9 cellular contexts compared by ENCODE assay signal in the genomic region with DNA sequence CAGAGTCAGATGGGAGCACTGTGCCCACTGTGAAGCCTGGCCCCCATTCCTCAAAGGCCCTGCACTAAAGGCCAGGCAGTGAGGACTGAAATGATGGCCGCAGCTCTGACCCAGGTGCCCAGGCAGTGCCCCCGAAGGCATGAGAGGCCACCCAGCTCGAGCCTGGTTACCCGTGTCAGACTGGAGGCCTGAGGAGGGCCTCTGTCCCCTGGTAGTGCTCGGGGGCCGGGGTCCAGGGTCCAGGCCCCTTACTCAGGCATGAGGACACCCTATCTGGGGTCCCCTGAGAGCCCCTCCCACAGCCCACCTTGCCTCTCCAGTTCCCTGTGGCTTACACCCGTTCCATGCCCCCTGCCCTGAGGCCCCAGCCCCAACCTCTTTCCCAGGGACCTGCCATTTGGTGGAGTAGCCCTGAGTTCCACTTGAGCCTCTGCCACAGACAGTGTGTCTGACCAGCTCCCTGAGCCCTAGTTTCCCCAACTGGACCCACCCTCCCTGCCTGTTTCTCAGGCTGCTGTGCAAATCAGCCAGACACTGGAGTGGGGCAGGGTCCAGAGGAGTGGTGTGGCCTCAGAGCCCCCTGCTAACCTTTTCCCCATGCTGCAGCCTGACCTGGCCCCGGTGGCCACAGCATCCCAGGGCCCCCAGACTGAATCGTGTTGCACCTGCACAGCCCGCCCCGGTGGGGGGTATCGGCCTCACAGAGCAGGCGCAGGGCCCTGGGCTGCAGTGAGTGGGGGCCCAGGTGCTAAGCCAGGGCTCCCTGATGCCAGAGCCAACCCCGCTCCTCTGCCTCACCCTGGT. TPM values are rescaled to one million over a fixed set of nuclear protein-coding genes. Genes with fewer than 3 reads are reported as not detected.
DNase-seq lines count a peak whose midpoint lies in the region; ATAC-seq and TF ChIP-seq lines count a peak whose summit lies in the region.
"Had no signal": no experiment of that assay in that cellular context is flagged by ENCODE, and none has a peak within 500 bp of the region (broad histone marks: within the 10 kb centered on the region; RNA-seq: fewer than 3 reads in every experiment).

No MANE protein-coding gene starts in this region.

- H2BK12ac ChIP-seq in H9 (ENCODE audit: insufficient read length, low read depth, low read length) = no peak overlapping the region

- no peak for DNase-seq in stimulated activated naive CD8-positive, alpha-beta T cell treated with anti-CD3 and anti-CD28 coated beads, Interleukin-15, Interleukin-2, amounts not matched to agents 100 U/mL and 50 U/mL, for 24 hours
- DNase-seq in colonic mucosa = no peak
- DNase-seq in naive thymus-derived CD4-positive, alpha-beta T cell = no peak
- no peak for DNase-seq in cerebellar cortex (ENCODE audit: low spot score)
- no peak for DNase-seq in H9

- no peaks in the 10 kb centered on the region for H3K79me1 ChIP-seq in H9 (ENCODE audit: insufficient read depth, low read depth, low read length, poor library complexity, severe bottlenecking)

- no peak for ATAC-seq in stimulated activated naive CD8-positive, alpha-beta T cell treated with anti-CD3 and anti-CD28 coated beads, Interleukin-15, Interleukin-2, amounts not matched to agents 100 U/mL and 50 U/mL, for 24 hours
- no peak for ATAC-seq in naive thymus-derived CD4-positive, alpha-beta T cell
- no peak for ATAC-seq in GM18502 (IDR thresholded peaks at IDR 0.05; ENCODE audit: poor library complexity, unreplicated experiment)
- ATAC-seq in HG02610 (IDR thresholded peaks at IDR 0.05; ENCODE audit: unreplicated experiment) = no peak

- peak overlapping the region; percentile 100 for H3K27ac Mint-ChIP-seq in stimulated activated naive CD8-positive, alpha-beta T cell treated with anti-CD3 and anti-CD28 coated beads, Interleukin-15, Interleukin-2, amounts not matched to agents 100 ng/mL and 50 ng/mL, for 24 hours
- peak overlapping the region; percentile 87 to 100 (median 97) for H3K27ac Mint-ChIP-seq in naive thymus-derived CD4-positive, alpha-beta T cell
- H3K27ac Mint-ChIP-seq in H9 = peak overlapping the region in 1 of 3 experiments; percentile 64; a peak in 2 of 7 replicates

- no peaks in the 10 kb centered on the region for H3K23me2 ChIP-seq in H9 (ENCODE audit: insufficient read length, low read depth, low read length, poor library complexity, severe bottlenecking)

- WGBS in H9 (ENCODE audit: extremely low coverage, insufficient read length, low lambda C conversion rate) = no CpG with 5 or more reads among the region's 14 CpGs

- no peak overlapping the region for H4K91ac ChIP-seq in H9 (ENCODE audit: insufficient read length, low read depth, low read length)

- CTCF ChIA-PET in naive thymus-derived CD4-positive, alpha-beta T cell (lab: Charles Lee) = interaction anchor here (1.0 to 3.6 kb wide), 7 partner anchors 9 to 39 kb away, joined by 3 to 19 read pairs (median 7); partner anchors contain the start of gene GRK2

- no peak overlapping the region for H2BK15ac ChIP-seq in H9 (ENCODE audit: low read depth, low read length)

- no peak overlapping the region for H2BK20ac ChIP-seq in H9 (ENCODE audit: low read depth, low read length, poor library complexity, severe bottlenecking)

- H3K9me3 Mint-ChIP-seq in stimulated activated naive CD8-positive, alpha-beta T cell treated with anti-CD3 and anti-CD28 coated beads, Interleukin-15, Interleukin-2, amounts not matched to agents 100 ng/mL and 50 ng/mL, for 24 hours = no peaks in the 10 kb centered on the region
- H3K9me3 Mint-ChIP-seq in naive thymus-derived CD4-positive, alpha-beta T cell = no peaks in the 10 kb centered on the region
- H3K9me3 Mint-ChIP-seq in H9 = no peaks in the 10 kb centered on the region

- H3K4me3 Mint-ChIP-seq in stimulated activated naive CD8-positive, alpha-beta T cell treated with anti-CD3 and anti-CD28 coated beads, Interleukin-15, Interleukin-2, amounts not matched to agents 100 ng/mL and 50 ng/mL, for 24 hours = peak overlapping the region; percentile 84
- H3K4me3 Mint-ChIP-seq in naive thymus-derived CD4-positive, alpha-beta T cell = peak overlapping the region; percentile 62 to 99 (median 88)
- H3K4me3 Mint-ChIP-seq in H9 = no peak overlapping the region

- TF ChIP-seq CTCF in colonic mucosa (IDR thresholded peaks at IDR 0.05) = no peak
- TF ChIP-seq CTCF in H9 (conservative IDR thresholded peaks at IDR 0.05) = no peak

- H3K4ac ChIP-seq in H9 (ENCODE audit: low read depth, low read length) = no peak overlapping the region

- H3K9me3 ChIP-seq in colonic mucosa (no peaks in the 10 kb centered on the region), H9 (ENCODE audit: control insufficient read depth, low read depth, low read length) (no peaks in the 10 kb centered on the region)
- H3K9me3 ChIP-seq in naive thymus-derived CD4-positive, alpha-beta T cell (ENCODE audit: control insufficient read depth in 2 of 3, low read length in 3 of 3) = no peaks in the 10 kb centered on the region
- H3K9me3 ChIP-seq: pancreas had no signal

- POLR2A ChIA-PET in naive thymus-derived CD4-positive, alpha-beta T cell (lab: Charles Lee) = interaction anchor here (0.5 to 21.3 kb wide), 18 partner anchors 5 to 1638 kb away, joined by 3 to 729 read pairs (median 5); partner anchors contain the start of genes ANKRD13D, GRK2, PPP1CA and SSH3

- no peak overlapping the region for H3T11ph ChIP-seq in H9 (ENCODE audit: low read length)

- no peaks in the 10 kb centered on the region for H3K27me3 ChIP-seq in colonic mucosa
- H3K27me3 ChIP-seq in naive thymus-derived CD4-positive, alpha-beta T cell (ENCODE audit: control insufficient read depth in 2 of 2, insufficient read depth in 2 of 2, low read length in 2 of 2) = no peaks in the 10 kb centered on the region
- H3K27me3 ChIP-seq in H9 (ENCODE audit: insufficient read depth, low read length) = no peaks in the 10 kb centered on the region
- H3K27me3 ChIP-seq: pancreas had no signal

- H3K4me1 ChIP-seq in colonic mucosa (peaks cover 39% of the 10 kb centered on the region), H9 (ENCODE audit: insufficient read depth, low read length) (peaks cover 2% of the 10 kb centered on the region; the same call in 1 of the 2 replicates)
- H3K4me1 ChIP-seq in naive thymus-derived CD4-positive, alpha-beta T cell (ENCODE audit: control insufficient read depth in 2 of 2, insufficient read depth in 2 of 2, low read length in 2 of 2) = peaks cover 70 to 77% of the 10 kb centered on the region in 2 donors

- peaks cover 37% of the 10 kb centered on the region for H3K36me3 Mint-ChIP-seq in stimulated activated naive CD8-positive, alpha-beta T cell treated with anti-CD3 and anti-CD28 coated beads, Interleukin-15, Interleukin-2, amounts not matched to agents 100 ng/mL and 50 ng/mL, for 24 hours (ENCODE audit: low read depth)
- peaks cover 3 to 34% (median 8%) of the 10 kb centered on the region in 5 donors for H3K36me3 Mint-ChIP-seq in naive thymus-derived CD4-positive, alpha-beta T cell
- peaks cover 14 to 43% (median 40%) of the 10 kb centered on the region in 3 experiments; a peak in 6 of 7 replicates for H3K36me3 Mint-ChIP-seq in H9 (ENCODE audit: insufficient read depth in 1 of 3, low read depth in 3 of 3)

- no peak overlapping the region for H2AFZ ChIP-seq in H9 (ENCODE audit: low read length)

- no peaks in the 10 kb centered on the region for H4K20me1 ChIP-seq in H9 (ENCODE audit: control insufficient read depth, insufficient read depth, insufficient read length)

- H2BK120ac ChIP-seq in H9 (ENCODE audit: low read depth, low read length, poor library complexity, severe bottlenecking) = no peak overlapping the region

- peaks cover 73% of the 10 kb centered on the region for H3K4me1 Mint-ChIP-seq in stimulated activated naive CD8-positive, alpha-beta T cell treated with anti-CD3 and anti-CD28 coated beads, Interleukin-15, Interleukin-2, amounts not matched to agents 100 ng/mL and 50 ng/mL, for 24 hours (ENCODE audit: low read depth)
- peaks cover 41 to 83% (median 59%) of the 10 kb centered on the region in 7 donors for H3K4me1 Mint-ChIP-seq in naive thymus-derived CD4-positive, alpha-beta T cell
- peaks cover 14 to 23% of the 10 kb centered on the region in 2 experiments for H3K4me1 Mint-ChIP-seq in H9

- no peak overlapping the region for H4K5ac ChIP-seq in H9 (ENCODE audit: insufficient read length, low read depth, low read length)

- H3K79me2 ChIP-seq in H9 (ENCODE audit: insufficient read depth, low read length) = no peaks in the 10 kb centered on the region; the same call in 1 of the 2 replicates

- no peak overlapping the region for H2BK5ac ChIP-seq in H9 (ENCODE audit: insufficient read length, low read length)

- peaks cover 41% of the 10 kb centered on the region for H3K36me3 ChIP-seq in colonic mucosa
- H3K36me3 ChIP-seq in naive thymus-derived CD4-positive, alpha-beta T cell (ENCODE audit: control insufficient read depth in 2 of 3, insufficient read depth in 3 of 3, low read length in 3 of 3) = peaks cover 36 to 54% (median 46%) of the 10 kb centered on the region in 3 experiments

- peak overlapping the region; percentile 86 for H3K27ac ChIP-seq in colonic mucosa
- peak overlapping the region; percentile 93 for H3K27ac ChIP-seq in naive thymus-derived CD4-positive, alpha-beta T cell (ENCODE audit: low read depth, low read length)
- H3K27ac ChIP-seq in H9 (ENCODE audit: insufficient read length, low read depth, low read length) = no peak overlapping the region

- H2AK5ac ChIP-seq in H9 (ENCODE audit: insufficient read length, low read length) = no peak overlapping the region

- H3K9ac ChIP-seq in colonic mucosa (ENCODE audit: low read depth in 2 of 2, low read length in 2 of 2) (peak overlapping the region; percentile 70 to 94), H9 (ENCODE audit: extremely low read depth, insufficient read length, low read length) (no peak overlapping the region)

- H3K27me3 Mint-ChIP-seq in stimulated activated naive CD8-positive, alpha-beta T cell treated with anti-CD3 and anti-CD28 coated beads, Interleukin-15, Interleukin-2, amounts not matched to agents 100 ng/mL and 50 ng/mL, for 24 hours = no peaks in the 10 kb centered on the region
- H3K27me3 Mint-ChIP-seq in naive thymus-derived CD4-positive, alpha-beta T cell = no peaks in the 10 kb centered on the region
- no peaks in the 10 kb centered on the region for H3K27me3 Mint-ChIP-seq in H9 (ENCODE audit: low read depth)

- no peak overlapping the region for H3K4me2 ChIP-seq in H9 (ENCODE audit: insufficient read depth, insufficient read length, low read length)

- intact Hi-C loops in colonic mucosa (cut with DNase I) = no loop called here
- intact Hi-C loops in naive thymus-derived CD4-positive, alpha-beta T cell (cut with micrococcal nuclease) = no loop called here

- no peak overlapping the region for H3K18ac ChIP-seq in H9 (ENCODE audit: insufficient read length, low read depth, low read length)

- no peak overlapping the region for H3K14ac ChIP-seq in H9 (ENCODE audit: insufficient read depth, low read length)

- H3K4me3 ChIP-seq in colonic mucosa = no peak overlapping the region
- H3K4me3 ChIP-seq in naive thymus-derived CD4-positive, alpha-beta T cell (ENCODE audit: low read length) = peak overlapping the region; percentile 90

- no peak overlapping the region for H3K56ac ChIP-seq in H9 (ENCODE audit: insufficient read length, low read depth, low read length)

- H3K23ac ChIP-seq in H9 (ENCODE audit: insufficient read length, low read depth, low read length) = no peak overlapping the region

- H4K8ac ChIP-seq in H9 (replicated peaks; ENCODE audit: insufficient read length, low read depth, low read length) = no peak overlapping the region

RNA-seq across cellular contexts. Expression of gene ANKRD13D, which starts 10.8 kb away (rescaled TPM):
- total RNA-seq in colonic mucosa (10 to 100 TPM; 18.8 to 39.5 TPM), H9 (2021) (40.9 and 42.1 TPM in 2 replicates)
- 100 to 1,000 TPM; 161 to 286 (median 191) TPM for total RNA-seq in naive thymus-derived CD4-positive, alpha-beta T cell
- polyA plus RNA-seq in naive thymus-derived CD4-positive, alpha-beta T cell = 10 to 100 TPM in 1 of 2 donors, 1 to 10 TPM in 1; 6.3 to 19.5 TPM

RNA-seq across cellular contexts. Expression of gene GRK2, which starts 12.1 kb away (rescaled TPM):
- total RNA-seq in colonic mucosa = 100 to 1,000 TPM; 108 to 137 TPM
- 100 to 1,000 TPM; 305 to 399 (median 322) TPM for total RNA-seq in naive thymus-derived CD4-positive, alpha-beta T cell
- polyA plus RNA-seq in naive thymus-derived CD4-positive, alpha-beta T cell = 10 to 100 TPM; 18.5 to 38.0 TPM
- 55.5 and 56.3 TPM in 2 replicates for total RNA-seq in H9 (2021)

RNA-seq across cellular contexts. Expression of gene SSH3, which starts 25.0 kb away (rescaled TPM):
- total RNA-seq in colonic mucosa = 10 to 100 TPM; 69.7 to 81.7 TPM
- total RNA-seq in naive thymus-derived CD4-positive, alpha-beta T cell = 10 to 100 TPM in 4 of 5 experiments, 1 to 10 TPM in 1; 8.8 to 23.8 (median 15.0) TPM
- polyA plus RNA-seq in naive thymus-derived CD4-positive, alpha-beta T cell = 1 to 10 TPM; 1.1 to 4.9 TPM
- total RNA-seq in H9 (2021) = 42.2 and 44.2 TPM in 2 replicates

Comparison
In these comparisons a context has a peak if more than half of its experiments do, and no peak if none do; other contexts are left out.
1. H3K4me3 Mint-ChIP-seq: peak in stimulated activated naive CD8-positive, alpha-beta T cell treated with anti-CD3 and anti-CD28 coated beads, Interleukin-15, Interleukin-2, amounts not matched to agents 100 ng/mL and 50 ng/mL, for 24 hours (single experiment) and naive thymus-derived CD4-positive, alpha-beta T cell (10 of 10); none in H9 (0 of 2).